ENCODE assay signal across 12 cellular contexts in the genomic region with DNA sequence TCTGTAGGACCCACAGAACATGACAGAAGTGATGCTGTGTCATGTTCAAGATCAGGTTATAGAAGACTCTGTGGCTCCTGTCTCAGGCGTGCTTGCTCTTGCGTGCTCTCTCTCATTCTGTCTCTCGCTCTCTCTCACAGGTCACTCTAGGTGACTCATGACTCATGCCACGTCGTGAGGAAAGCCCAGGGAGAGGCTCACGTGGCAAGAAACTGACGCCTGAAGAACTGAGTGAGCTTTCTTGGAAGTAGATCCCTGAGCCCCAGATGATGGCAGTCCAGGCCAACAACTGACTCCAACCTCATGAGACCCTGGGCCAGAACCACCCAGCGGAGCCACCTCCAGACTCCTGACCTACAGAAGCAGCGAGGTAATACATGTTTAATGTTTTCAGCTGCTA.
A peak's percentile ranks its signal among the peaks of the same experiment; 100 is the strongest.
DNase-seq lines count a peak whose midpoint lies in the region; ATAC-seq, FAIRE-seq and TF ChIP-seq lines count a peak whose summit lies in the region.
"Had no signal": no experiment of that assay in that cellular context is flagged by ENCODE, and none has a peak within 500 bp of the region (broad histone marks: within the 10 kb centered on the region; RNA-seq: fewer than 3 reads in every experiment).

No MANE protein-coding gene starts in this region.

- no peaks in the 10 kb centered on the region for H3K27me3 Mint-ChIP-seq in activated CD4-positive, alpha-beta memory T cell treated with anti-CD3 and anti-CD28 coated beads for 36 hours
- no peaks in the 10 kb centered on the region for H3K27me3 Mint-ChIP-seq in activated CD4-positive, alpha-beta memory T cell treated with anti-CD3 and anti-CD28 coated beads, Interleukin-2, amount 10 ng/mL, durations not matched to agents 7 days and 5 days
- H3K27me3 Mint-ChIP-seq: IgD-negative memory B cell, T-cell had no signal

- no peak overlapping the region for H3K4me3 Mint-ChIP-seq in activated CD4-positive, alpha-beta memory T cell treated with anti-CD3 and anti-CD28 coated beads for 36 hours
- no peak overlapping the region for H3K4me3 Mint-ChIP-seq in activated CD4-positive, alpha-beta memory T cell treated with anti-CD3 and anti-CD28 coated beads, Interleukin-2, amount 10 ng/mL, durations not matched to agents 7 days and 5 days
- H3K4me3 Mint-ChIP-seq: IgD-negative memory B cell, T-cell had no signal

- no peak overlapping the region for H3K9ac ChIP-seq in kidney (ENCODE audit: low read length in 2 of 2)

- peak; percentile 15 for DNase-seq in activated CD4-positive, alpha-beta memory T cell treated with anti-CD3 and anti-CD28 coated beads for 36 hours
- no peak for DNase-seq in activated CD4-positive, alpha-beta memory T cell treated with anti-CD3 and anti-CD28 coated beads, Interleukin-2, amount 10 ng/mL, durations not matched to agents 7 days and 5 days
- DNase-seq in astrocyte of the cerebellum (ENCODE audit: low read depth) (peak; percentile 89), kidney (peak; percentile 80), thoracic aorta (ENCODE audit: low spot score) (peak; percentile 23)
- no peak for DNase-seq in activated CD8-positive, alpha-beta memory T cell treated with anti-CD3 and anti-CD28 coated beads for 24 hours
- no peak for DNase-seq in activated T-cell treated with anti-CD3 and anti-CD28 coated beads, Interleukin-2, amount 50 U/mL, for 1 hour
- DNase-seq: NCI-H446 treated with DMSO at 0.1 percent for 48 hours, T-cell had no signal

- H3K27me3 ChIP-seq in thoracic aorta (replicated peaks; ENCODE audit: insufficient read depth), result no peaks in the 10 kb centered on the region

- in situ Hi-C loops in astrocyte of the cerebellum (cut with HindIII; ENCODE audit: low sequenced_read_pairs), result no loop called here

- CTCF ChIA-PET in activated CD4-positive, alpha-beta memory T cell treated with anti-CD3 and anti-CD28 coated beads for 36 hours (lab: Charles Lee), result interaction anchor here (0.7 to 2.3 kb wide), 2 partner anchors 100 to 139 kb away, joined by 3 to 5 read pairs; no protein-coding TSS in a partner anchor
- CTCF ChIA-PET in activated CD4-positive, alpha-beta memory T cell treated with anti-CD3 and anti-CD28 coated beads, Interleukin-2, amount 10 ng/mL, durations not matched to agents 7 days and 5 days (lab: Charles Lee), result no interaction called here

- peaks cover 3% of the 10 kb centered on the region for H3K4me1 Mint-ChIP-seq in activated CD4-positive, alpha-beta memory T cell treated with anti-CD3 and anti-CD28 coated beads for 36 hours (ENCODE audit: low read depth)
- H3K4me1 Mint-ChIP-seq in activated CD4-positive, alpha-beta memory T cell treated with anti-CD3 and anti-CD28 coated beads, Interleukin-2, amount 10 ng/mL, durations not matched to agents 7 days and 5 days, result peaks cover 7% of the 10 kb centered on the region
- H3K4me1 Mint-ChIP-seq: T-cell had no signal

- no peaks in the 10 kb centered on the region for H3K36me3 Mint-ChIP-seq in activated CD4-positive, alpha-beta memory T cell treated with anti-CD3 and anti-CD28 coated beads for 36 hours
- peaks cover 3% of the 10 kb centered on the region for H3K36me3 Mint-ChIP-seq in activated CD4-positive, alpha-beta memory T cell treated with anti-CD3 and anti-CD28 coated beads, Interleukin-2, amount 10 ng/mL, durations not matched to agents 7 days and 5 days (ENCODE audit: low read depth)

- H3K27ac ChIP-seq in kidney (ENCODE audit: low read depth in 2 of 2, low read length in 2 of 2) (peak overlapping the region in 1 of 2 donors; percentile 52), thoracic aorta (no peak overlapping the region)
- H3K27ac ChIP-seq: 22Rv1 had no signal

- no peak overlapping the region for H3K4me3 ChIP-seq in astrocyte of the cerebellum (ENCODE audit: low read depth, low read length)
- no peak overlapping the region for H3K4me3 ChIP-seq in kidney (ENCODE audit: low read length in 2 of 2)
- H3K4me3 ChIP-seq in thoracic aorta, result no peak overlapping the region

- POLR2A ChIA-PET in activated CD4-positive, alpha-beta memory T cell treated with anti-CD3 and anti-CD28 coated beads for 36 hours (lab: Charles Lee), result no interaction called here
- POLR2A ChIA-PET in activated CD4-positive, alpha-beta memory T cell treated with anti-CD3 and anti-CD28 coated beads, Interleukin-2, amount 10 ng/mL, durations not matched to agents 7 days and 5 days (lab: Charles Lee), result no interaction called here

- no peaks in the 10 kb centered on the region for H3K9me3 Mint-ChIP-seq in activated CD4-positive, alpha-beta memory T cell treated with anti-CD3 and anti-CD28 coated beads for 36 hours
- H3K9me3 Mint-ChIP-seq in activated CD4-positive, alpha-beta memory T cell treated with anti-CD3 and anti-CD28 coated beads, Interleukin-2, amount 10 ng/mL, durations not matched to agents 7 days and 5 days, result no peaks in the 10 kb centered on the region
- H3K9me3 Mint-ChIP-seq: IgD-negative memory B cell, T-cell had no signal

- ATAC-seq in thoracic aorta (ENCODE audit: insufficient number of reproducible peaks, low FRiP score, low read depth) (no peak), HG02642 (IDR thresholded peaks at IDR 0.05; ENCODE audit: poor library complexity, unreplicated experiment) (no peak)
- ATAC-seq: T-cell had no signal

- no peak overlapping the region for H3K27ac Mint-ChIP-seq in activated CD4-positive, alpha-beta memory T cell treated with anti-CD3 and anti-CD28 coated beads for 36 hours
- H3K27ac Mint-ChIP-seq in activated CD4-positive, alpha-beta memory T cell treated with anti-CD3 and anti-CD28 coated beads, Interleukin-2, amount 10 ng/mL, durations not matched to agents 7 days and 5 days, result no peak overlapping the region
- H3K27ac Mint-ChIP-seq: IgD-negative memory B cell, T-cell had no signal

- intact Hi-C loops in activated CD4-positive, alpha-beta memory T cell treated with anti-CD3 and anti-CD28 coated beads for 36 hours (cut with micrococcal nuclease), result no loop called here
- intact Hi-C loops in kidney (cut with DNase I), result no loop called here

- TF ChIP-seq CTCF in astrocyte of the cerebellum (IDR thresholded peaks at IDR 0.05; ENCODE audit: low read depth, low read length, missing control alignments) (peak; percentile 48), kidney (IDR thresholded peaks at IDR 0.05; ENCODE audit: borderline replicate concordance, extremely low read depth, insufficient read depth) (peak; percentile 34), thoracic aorta (IDR thresholded peaks at IDR 0.05) (no peak)

- no peak for FAIRE-seq in kidney (lab: Jason Lieb, UNC)

- H3K9me3 ChIP-seq in kidney (ENCODE audit: control insufficient read depth in 1 of 2, low read length in 2 of 2) (no peaks in the 10 kb centered on the region), thoracic aorta (no peaks in the 10 kb centered on the region)

- peaks cover 0 to 4% of the 10 kb centered on the region in 2 donors for H3K4me1 ChIP-seq in kidney (ENCODE audit: control insufficient read depth in 1 of 2, insufficient read depth in 1 of 2, low read depth in 1 of 2, low read length in 2 of 2)
- no peaks in the 10 kb centered on the region for H3K4me1 ChIP-seq in thoracic aorta (ENCODE audit: control insufficient read depth in 1 of 2, low read depth in 2 of 2)

- H3K36me3 ChIP-seq in kidney (ENCODE audit: control insufficient read depth in 1 of 2, insufficient read depth in 2 of 2, low read length in 2 of 2) (peaks cover 14 to 50% of the 10 kb centered on the region in 2 donors), thoracic aorta (peaks cover 16% of the 10 kb centered on the region)

Comparison
In these comparisons a context has a peak if more than half of its experiments do, and no peak if none do; other contexts are left out.
1. DNase-seq: peak in activated CD4-positive, alpha-beta memory T cell treated with anti-CD3 and anti-CD28 coated beads for 36 hours (single experiment), astrocyte of the cerebellum (single experiment), kidney (single experiment) and thoracic aorta (single experiment); none in activated CD4-positive, alpha-beta memory T cell treated with anti-CD3 and anti-CD28 coated beads, Interleukin-2, amount 10 ng/mL, durations not matched to agents 7 days and 5 days (single experiment), activated CD8-positive, alpha-beta memory T cell treated with anti-CD3 and anti-CD28 coated beads for 24 hours (single experiment) and activated T-cell treated with anti-CD3 and anti-CD28 coated beads, Interleukin-2, amount 50 U/mL, for 1 hour (single experiment).